9 cellular contexts compared by ENCODE assay signal in genomic region chr10:59175538-59176240, GRCh38. TPM values are rescaled to one million over a fixed set of nuclear protein-coding genes. Genes with fewer than 3 reads are reported as not detected.
DNase-seq lines count a peak whose midpoint lies in the region; ATAC-seq and TF ChIP-seq lines count a peak whose summit lies in the region.
"Had no signal": no experiment of that assay in that cellular context is flagged by ENCODE, and none has a peak within 500 bp of the region (broad histone marks: within the 10 kb centered on the region; RNA-seq: fewer than 3 reads in every experiment).

No MANE protein-coding gene starts in this region.

- ATAC-seq in effector memory CD8-positive, alpha-beta T cell (replicated peaks) = no peak
- ATAC-seq: HCT116 had no signal

- no peaks in the 10 kb centered on the region for H3K36me3 Mint-ChIP-seq in effector memory CD8-positive, alpha-beta T cell (ENCODE audit: insufficient read depth)

- H3K27ac ChIP-seq in ascending aorta = no peak overlapping the region
- peak overlapping the region; percentile 88 for H3K27ac ChIP-seq in layer of hippocampus (ENCODE audit: low read depth, low read length)
- H3K27ac ChIP-seq in temporal lobe (ENCODE audit: low read depth, low read length) = peak overlapping the region; percentile 86

- DNase-seq in NCI-H2081 (lab: John Stamatoyannopoulos, UW) = peak; percentile 20 to 60
- no peak for DNase-seq in NCI-H2081 treated with DMSO at 0.1 percent for 48 hours (lab: John Stamatoyannopoulos, UW)
- DNase-seq in ascending aorta (ENCODE audit: low spot score in 2 of 2) = no peak
- DNase-seq in NK-92 treated with Interleukin-12 subunit alpha and Interleukin-12 subunit beta, amount 100 ng/mL, for 24 hours (lab: John Stamatoyannopoulos, UW) = no peak
- no peak for DNase-seq in dedifferentiated amniotic fluid mesenchymal stem cell (ENCODE audit: extremely low spot score)
- no peak for DNase-seq in effector memory CD8-positive, alpha-beta T cell

- no peak overlapping the region for H3K4me3 Mint-ChIP-seq in effector memory CD8-positive, alpha-beta T cell

- peaks cover 0 to 8% of the 10 kb centered on the region in 2 donors for H3K27me3 Mint-ChIP-seq in effector memory CD8-positive, alpha-beta T cell

- no peaks in the 10 kb centered on the region for H3K9me3 ChIP-seq in ascending aorta

- H3K27ac Mint-ChIP-seq in effector memory CD8-positive, alpha-beta T cell = no peak overlapping the region

- peaks cover 6 to 13% of the 10 kb centered on the region in 2 donors for H3K9me3 Mint-ChIP-seq in effector memory CD8-positive, alpha-beta T cell

- no peaks in the 10 kb centered on the region for H3K27me3 ChIP-seq in ascending aorta
- no peaks in the 10 kb centered on the region for H3K27me3 ChIP-seq in layer of hippocampus (ENCODE audit: control insufficient read depth, insufficient read depth, low read length)

- TF ChIP-seq CTCF in ascending aorta (IDR thresholded peaks at IDR 0.05) = no peak

- H3K4me1 ChIP-seq in ascending aorta = peaks cover 4 to 15% of the 10 kb centered on the region in 2 donors

- H3K4me1 Mint-ChIP-seq in effector memory CD8-positive, alpha-beta T cell (ENCODE audit: low read depth in 2 of 2) = no peaks in the 10 kb centered on the region

- intact Hi-C loops in ascending aorta (cut with DNase I) = loop anchor here (5.0 kb wide), 1 partner anchor 98 kb away; no protein-coding TSS in a partner anchor

- H3K4me3 ChIP-seq in ascending aorta = peak overlapping the region; percentile 58 to 62

- H3K36me3 ChIP-seq in ascending aorta = no peaks in the 10 kb centered on the region

RNA-seq across cellular contexts. Expression of gene PHYHIPL, which starts 0.8 kb away (rescaled TPM):
- not detected for total RNA-seq in ascending aorta
- total RNA-seq in temporal lobe = 18.9 TPM

Comparison
In these comparisons a context has a peak if more than half of its experiments do, and no peak if none do; other contexts are left out.
1. DNase-seq: peak in NCI-H2081 (2 of 2); none in NCI-H2081 treated with DMSO at 0.1 percent for 48 hours (single experiment), ascending aorta (0 of 2), NK-92 treated with Interleukin-12 subunit alpha and Interleukin-12 subunit beta, amount 100 ng/mL, for 24 hours (single experiment), dedifferentiated amniotic fluid mesenchymal stem cell (single experiment) and effector memory CD8-positive, alpha-beta T cell (0 of 3).
2. H3K27ac ChIP-seq: peak in layer of hippocampus (single experiment) and temporal lobe (single experiment); none in ascending aorta (0 of 2).
3. RNA of gene PHYHIPL, which starts 0.8 kb away (total RNA-seq): 18.9 TPM in temporal lobe (single experiment); not detected in ascending aorta (single experiment); every median in the first group is over 10 times any median in the second.